Comparison of ENCODE assay signal across 18 cellular contexts in genomic region chr19:5870986-5871394, GRCh38. TPM values are rescaled to one million over a fixed set of nuclear protein-coding genes. Genes with fewer than 3 reads are reported as not detected.
"Had no signal": no experiment of that assay in that cellular context is flagged by ENCODE, and none has a peak within 500 bp of the region (broad histone marks: within the 10 kb centered on the region; RNA-seq: fewer than 3 reads in every experiment).

No MANE protein-coding gene starts in this region.

- H3K36me3 Mint-ChIP-seq: activated naive CD8-positive, alpha-beta T cell; immature natural killer cell; memory B cell; natural killer cell treated with Interleukin-12 subunit alpha and Interleukin-12 subunit beta and Interleukin-15 and Interleukin-18, amount 100 ng/mL, for 72 hours had no signal

- H3K27ac Mint-ChIP-seq: activated naive CD8-positive, alpha-beta T cell; memory B cell; natural killer cell treated with Interleukin-12 subunit alpha and Interleukin-12 subunit beta and Interleukin-15 and Interleukin-18, amount 100 ng/mL, for 72 hours had no signal

- H3K4me3 Mint-ChIP-seq: activated naive CD8-positive, alpha-beta T cell; immature natural killer cell; memory B cell; natural killer cell treated with Interleukin-12 subunit alpha and Interleukin-12 subunit beta and Interleukin-15 and Interleukin-18, amount 100 ng/mL, for 72 hours had no signal

- H3K27me3 Mint-ChIP-seq: natural killer cell treated with Interleukin-12 subunit alpha and Interleukin-12 subunit beta and Interleukin-15 and Interleukin-18, amount 100 ng/mL, for 72 hours had no signal

- H3K4me3 ChIP-seq: psoas muscle, sigmoid colon, suprapubic skin had no signal

- ATAC-seq: left colon; natural killer cell treated with Interleukin-12 subunit alpha and Interleukin-12 subunit beta and Interleukin-15 and Interleukin-18, amount 100 ng/mL, for 72 hours; psoas muscle had no signal

- H3K4me1 Mint-ChIP-seq: memory B cell had no signal

- H3K9me3 Mint-ChIP-seq: immature natural killer cell; memory B cell; natural killer cell treated with Interleukin-12 subunit alpha and Interleukin-12 subunit beta and Interleukin-15 and Interleukin-18, amount 100 ng/mL, for 72 hours had no signal

- H3K9me3 ChIP-seq: psoas muscle, sigmoid colon, suprapubic skin had no signal

- H3K27ac ChIP-seq: brain microvascular endothelial cell, psoas muscle, suprapubic skin had no signal

- H3K36me3 ChIP-seq: brain microvascular endothelial cell, sigmoid colon, suprapubic skin had no signal

- H3K27me3 ChIP-seq: brain microvascular endothelial cell, sigmoid colon, suprapubic skin had no signal

- H3K4me1 ChIP-seq: psoas muscle, suprapubic skin had no signal

- DNase-seq: activated effector memory CD4-positive, alpha-beta T cell treated with Interleukin-2 at 50 U/mL for 16 hours; activated T-cell treated with anti-CD3 and anti-CD28 coated beads, Interleukin-2, amount 50 U/mL, for 1 hour; brain microvascular endothelial cell; cerebellar nuclear complex; dermis blood vessel endothelial cell; immature natural killer cell; left colon; occipital lobe; psoas muscle; sigmoid colon; stimulated activated naive CD4-positive, alpha-beta T cell; T-helper 2 cell had no signal

RNA-seq across cellular contexts. Expression of gene FUT5, which starts 0.7 kb away (rescaled TPM):
- total RNA-seq: dermis blood vessel endothelial cell; epithelial cell of proximal tubule; left colon; natural killer cell treated with Interleukin-12 subunit alpha and Interleukin-12 subunit beta and Interleukin-15 and Interleukin-18, amount 100 ng/mL, for 72 hours; occipital lobe; psoas muscle; sigmoid colon; ureter had no signal
- polyA plus RNA-seq: immature natural killer cell, psoas muscle, sigmoid colon had no signal

RNA-seq across cellular contexts. Expression of gene FUT3, which starts 19.7 kb away (rescaled TPM):
- total RNA-seq: dermis blood vessel endothelial cell; natural killer cell treated with Interleukin-12 subunit alpha and Interleukin-12 subunit beta and Interleukin-15 and Interleukin-18, amount 100 ng/mL, for 72 hours; occipital lobe had no signal
- polyA plus RNA-seq: immature natural killer cell had no signal

RNA-seq across cellular contexts. Expression of gene FUT6, which starts 31.5 kb away (rescaled TPM):
- total RNA-seq: dermis blood vessel endothelial cell; epithelial cell of proximal tubule; natural killer cell treated with Interleukin-12 subunit alpha and Interleukin-12 subunit beta and Interleukin-15 and Interleukin-18, amount 100 ng/mL, for 72 hours; occipital lobe; psoas muscle; sigmoid colon had no signal
- polyA plus RNA-seq: immature natural killer cell had no signal
